In the genomic region with DNA sequence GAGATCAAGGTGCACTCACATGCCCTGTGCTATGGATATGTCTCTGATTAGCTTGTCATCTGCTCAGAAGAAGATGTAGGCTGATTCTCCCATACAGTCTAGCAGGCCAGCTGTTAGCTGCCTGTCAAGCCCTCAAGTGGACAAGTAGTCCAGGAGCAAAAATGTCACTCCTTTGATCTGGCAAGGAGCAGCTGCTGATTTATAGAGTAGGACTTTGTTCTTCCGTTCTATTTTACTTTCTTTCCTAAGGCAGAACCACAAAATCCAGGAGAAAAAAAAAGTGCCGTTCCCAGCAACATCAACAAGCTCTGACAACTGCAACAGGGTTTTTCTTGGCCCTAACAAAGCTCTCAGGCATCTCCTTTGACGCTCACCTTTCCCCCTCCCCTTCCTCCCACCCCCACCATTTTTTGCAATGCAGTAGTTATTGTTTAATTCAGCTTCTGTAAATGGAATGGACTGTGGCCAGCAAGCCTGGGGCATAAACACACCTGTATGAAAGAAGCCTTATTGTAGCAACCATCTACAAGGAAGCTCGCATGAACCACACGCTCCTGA, we compare ENCODE assay signal across 19 cellular contexts.
DNase-seq lines count a peak whose midpoint lies in the region; ATAC-seq and TF ChIP-seq lines count a peak whose summit lies in the region.
"Had no signal": no experiment of that assay in that cellular context is flagged by ENCODE, and none has a peak within 500 bp of the region (broad histone marks: within the 10 kb centered on the region; RNA-seq: fewer than 3 reads in every experiment).

No MANE protein-coding gene starts in this region.

- H3K27ac ChIP-seq in esophagus muscularis mucosa (replicated peaks in 1 of 4) (peak overlapping the region in 3 of 4 donors; percentile 4 to 28 (median 5)), sigmoid colon (peak overlapping the region in 3 of 4 donors; percentile 17 to 50 (median 49))
- H3K27ac ChIP-seq: coronary artery, lower lobe of right lung, testis had no signal

- peaks cover 6% of the 10 kb centered on the region for H3K36me3 Mint-ChIP-seq in osteocyte (ENCODE audit: unreplicated experiment)
- no peaks in the 10 kb centered on the region for H3K36me3 Mint-ChIP-seq in activated naive CD8-positive, alpha-beta T cell treated with anti-CD3 and anti-CD28 coated beads, Interleukin-2, amount 50 U/mL, for 24 hours (ENCODE audit: low read depth)

- intact Hi-C loops in esophagus muscularis mucosa (cut with DNase I) = no loop called here
- intact Hi-C loops in sigmoid colon (cut with DNase I) = no loop called here

- TF ChIP-seq POLR2A in esophagus muscularis mucosa (IDR thresholded peaks at IDR 0.05; ENCODE audit: low read depth) (no peak), sigmoid colon (IDR thresholded peaks at IDR 0.05) (no peak)

- H3K9me3 ChIP-seq in esophagus muscularis mucosa (no peaks in the 10 kb centered on the region), sigmoid colon (no peaks in the 10 kb centered on the region)
- H3K9me3 ChIP-seq: lower lobe of right lung, testis had no signal

- no peaks in the 10 kb centered on the region for H3K27me3 Mint-ChIP-seq in osteocyte (ENCODE audit: unreplicated experiment)
- H3K27me3 Mint-ChIP-seq in activated naive CD8-positive, alpha-beta T cell treated with anti-CD3 and anti-CD28 coated beads, Interleukin-2, amount 50 U/mL, for 24 hours = peaks cover 4% of the 10 kb centered on the region

- WGBS in esophagus muscularis mucosa = 43% methylated on average over 5 of the region's 5 CpGs
- WGBS in sigmoid colon, 2 donors = 16 to 51% methylated on average over 5 of the region's 5 CpGs

- TF ChIP-seq EP300 in esophagus muscularis mucosa (IDR thresholded peaks at IDR 0.05) (no peak), sigmoid colon (IDR thresholded peaks at IDR 0.05) (no peak)

- H3K4me1 ChIP-seq in esophagus muscularis mucosa (peaks cover 19 to 54% (median 41%) of the 10 kb centered on the region in 4 donors), sigmoid colon (peaks cover 0 to 66% (median 43%) of the 10 kb centered on the region in 4 donors)
- H3K4me1 ChIP-seq: lower lobe of right lung, testis had no signal

- no peaks in the 10 kb centered on the region for H3K36me3 ChIP-seq in esophagus muscularis mucosa
- H3K36me3 ChIP-seq in sigmoid colon = no peaks in the 10 kb centered on the region
- H3K36me3 ChIP-seq: lower lobe of right lung had no signal

- H3K4me3 ChIP-seq in esophagus muscularis mucosa = no peak overlapping the region
- H3K4me3 ChIP-seq in sigmoid colon = no peak overlapping the region
- H3K4me3 ChIP-seq: coronary artery, lower lobe of right lung, testis had no signal

- H3K4me1 Mint-ChIP-seq in osteocyte (ENCODE audit: unreplicated experiment) = peaks cover 10% of the 10 kb centered on the region
- no peaks in the 10 kb centered on the region for H3K4me1 Mint-ChIP-seq in activated naive CD8-positive, alpha-beta T cell treated with anti-CD3 and anti-CD28 coated beads, Interleukin-2, amount 50 U/mL, for 24 hours

- no peak overlapping the region for H3K4me3 Mint-ChIP-seq in osteocyte (ENCODE audit: unreplicated experiment)
- no peak overlapping the region for H3K4me3 Mint-ChIP-seq in activated naive CD8-positive, alpha-beta T cell treated with anti-CD3 and anti-CD28 coated beads, Interleukin-2, amount 50 U/mL, for 24 hours
- H3K4me3 Mint-ChIP-seq: HFFc6 had no signal

- H3K27ac Mint-ChIP-seq in osteocyte (ENCODE audit: unreplicated experiment) = no peak overlapping the region
- H3K27ac Mint-ChIP-seq in activated naive CD8-positive, alpha-beta T cell treated with anti-CD3 and anti-CD28 coated beads, Interleukin-2, amount 50 U/mL, for 24 hours = no peak overlapping the region
- H3K27ac Mint-ChIP-seq: HFFc6 had no signal

- DNase-seq in NCI-H526 (lab: John Stamatoyannopoulos, UW) (peak; percentile 23 to 34), NCI-H526 treated with DMSO at 0.1 percent for 48 hours (lab: John Stamatoyannopoulos, UW) (no peak), NCI-H82 treated with DMSO at 0.1 percent for 48 hours (lab: John Stamatoyannopoulos, UW; ENCODE audit: unreplicated experiment) (peak; percentile 48), esophagus muscularis mucosa (ENCODE audit: extremely low spot score) (no peak), sigmoid colon (no peak), osteocyte (ENCODE audit: extremely low spot score, unreplicated experiment) (no peak)
- DNase-seq in activated naive CD8-positive, alpha-beta T cell treated with anti-CD3 and anti-CD28 coated beads, Interleukin-2, amount 50 U/mL, for 24 hours = no peak
- DNase-seq: ACHN; activated CD4-positive, alpha-beta T cell treated with anti-CD3 and anti-CD28 coated beads for 4 hours; activated T-cell treated with anti-CD3 and anti-CD28 coated beads for 4 hours; HFFc6; lower lobe of right lung; NCI-H446; nucleus accumbens; stimulated activated CD4-positive, alpha-beta T cell treated with anti-CD3 and anti-CD28 coated beads, Interleukin-15, amount 100 ng/mL, for 24 hours; T-helper 2 cell; testis had no signal

- no peaks in the 10 kb centered on the region for H3K27me3 ChIP-seq in esophagus muscularis mucosa
- H3K27me3 ChIP-seq in sigmoid colon = no peaks in the 10 kb centered on the region
- H3K27me3 ChIP-seq: testis had no signal

- no peak for ATAC-seq in HG03175 (IDR thresholded peaks at IDR 0.05; ENCODE audit: unreplicated experiment)
- no peak for ATAC-seq in activated naive CD8-positive, alpha-beta T cell treated with anti-CD3 and anti-CD28 coated beads, Interleukin-2, amount 50 U/mL, for 24 hours
- ATAC-seq: lower lobe of right lung had no signal

- TF ChIP-seq CTCF in esophagus muscularis mucosa (IDR thresholded peaks at IDR 0.05) = no peak
- no peak for TF ChIP-seq CTCF in sigmoid colon (IDR thresholded peaks at IDR 0.05)
- no peak for TF ChIP-seq CTCF in osteocyte (IDR thresholded peaks at IDR 0.05)

- no peaks in the 10 kb centered on the region for H3K9me3 Mint-ChIP-seq in osteocyte (ENCODE audit: unreplicated experiment)
- H3K9me3 Mint-ChIP-seq in activated naive CD8-positive, alpha-beta T cell treated with anti-CD3 and anti-CD28 coated beads, Interleukin-2, amount 50 U/mL, for 24 hours = no peaks in the 10 kb centered on the region
- H3K9me3 Mint-ChIP-seq: HFFc6 had no signal

Comparison
In these comparisons a context has a peak if more than half of its experiments do, and no peak if none do; other contexts are left out.
1. DNase-seq: peak in NCI-H526 (2 of 2) and NCI-H82 treated with DMSO at 0.1 percent for 48 hours (single experiment); none in NCI-H526 treated with DMSO at 0.1 percent for 48 hours (single experiment), esophagus muscularis mucosa (single experiment), sigmoid colon (single experiment), osteocyte (single experiment) and activated naive CD8-positive, alpha-beta T cell treated with anti-CD3 and anti-CD28 coated beads, Interleukin-2, amount 50 U/mL, for 24 hours (single experiment).